Comparison of ENCODE assay signal across 12 cellular contexts in the genomic region with DNA sequence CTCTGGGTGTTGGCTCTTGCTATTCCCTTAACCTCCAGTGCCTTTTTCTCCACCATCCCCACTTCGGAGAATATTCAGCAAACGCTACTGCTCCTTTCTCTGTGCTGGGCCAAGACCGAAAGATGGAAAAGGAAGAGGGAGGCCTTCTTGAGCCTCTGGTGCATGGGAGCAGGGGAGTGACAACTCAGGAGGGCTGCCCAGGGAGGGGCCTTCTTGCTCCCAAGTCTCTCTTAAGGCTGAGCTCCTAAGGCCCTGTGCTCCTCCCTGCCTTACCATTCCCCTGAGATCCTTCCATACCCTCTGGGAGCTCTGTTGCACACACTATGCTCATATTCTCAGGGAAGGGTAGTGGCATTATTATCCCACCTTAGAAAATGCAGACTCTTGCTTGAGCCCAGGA. TPM values are rescaled to one million over a fixed set of nuclear protein-coding genes. Genes with fewer than 3 reads are reported as not detected.
DNase-seq lines count a peak whose midpoint lies in the region; ATAC-seq and TF ChIP-seq lines count a peak whose summit lies in the region.
"Had no signal": no experiment of that assay in that cellular context is flagged by ENCODE, and none has a peak within 500 bp of the region (broad histone marks: within the 10 kb centered on the region; RNA-seq: fewer than 3 reads in every experiment).

No MANE protein-coding gene starts in this region.

- H3K79me2 ChIP-seq in GM23338 (replicated peaks; ENCODE audit: insufficient read depth) (peaks cover 78% of the 10 kb centered on the region), smooth muscle cell (ENCODE audit: low read depth) (peaks cover 41% of the 10 kb centered on the region)

- no peak overlapping the region for H3K4me3 ChIP-seq in BLaER1
- H3K4me3 ChIP-seq in GM23338: no peak overlapping the region
- H3K4me3 ChIP-seq in smooth muscle cell: no peak overlapping the region
- H3K4me3 ChIP-seq: pancreas had no signal

- H3K27ac Mint-ChIP-seq in GM23338: peak overlapping the region; percentile 8; the same call in 1 of the 2 replicates
- peak overlapping the region; percentile 100 for H3K27ac Mint-ChIP-seq in central memory CD8-positive, alpha-beta T cell (ENCODE audit: low read depth)
- peak overlapping the region; percentile 82 for H3K27ac Mint-ChIP-seq in nephron progenitor cell
- H3K27ac Mint-ChIP-seq: activated CD4-positive, alpha-beta T cell treated with anti-CD3 and anti-CD28 coated beads for 36 hours had no signal

- H3K9me2 ChIP-seq in GM23338 (ENCODE audit: insufficient read depth): no peaks in the 10 kb centered on the region

- no peak overlapping the region; the same call in 2 of the 3 replicates for H3K4me3 Mint-ChIP-seq in GM23338
- peak overlapping the region; percentile 49 for H3K4me3 Mint-ChIP-seq in central memory CD8-positive, alpha-beta T cell
- no peak overlapping the region for H3K4me3 Mint-ChIP-seq in nephron progenitor cell
- H3K4me3 Mint-ChIP-seq: activated CD4-positive, alpha-beta T cell treated with anti-CD3 and anti-CD28 coated beads for 36 hours had no signal

- H3K27ac ChIP-seq in BLaER1 (peak overlapping the region; percentile 15; the same call in 1 of the 2 replicates), GM23338 (ENCODE audit: low read depth) (0 out of 2 replicates have a peak overlapping the region, but pooled peaks have one; percentile 45), smooth muscle cell (ENCODE audit: low read depth) (no peak overlapping the region)
- H3K27ac ChIP-seq: pancreas had no signal

- H3K4me2 ChIP-seq in BLaER1 (peak overlapping the region; percentile 90), GM23338 (no peak overlapping the region), smooth muscle cell (no peak overlapping the region)

- H3K9ac ChIP-seq in BLaER1 (no peak overlapping the region), smooth muscle cell (ENCODE audit: low read depth) (no peak overlapping the region)

- ATAC-seq in GM23338: no peak
- ATAC-seq in central memory CD8-positive, alpha-beta T cell (replicated peaks; ENCODE audit: extremely low read depth, poor library complexity, severe bottlenecking): no peak
- no peak for ATAC-seq in GM19467 (IDR thresholded peaks at IDR 0.05; ENCODE audit: unreplicated experiment)
- no peak for ATAC-seq in HG02588 (IDR thresholded peaks at IDR 0.05; ENCODE audit: unreplicated experiment)
- ATAC-seq: activated CD4-positive, alpha-beta T cell treated with anti-CD3 and anti-CD28 coated beads for 36 hours; pancreas had no signal

- H3K4me1 ChIP-seq in BLaER1: peaks cover 100% of the 10 kb centered on the region
- peaks cover 29% of the 10 kb centered on the region for H3K4me1 ChIP-seq in GM23338 (ENCODE audit: insufficient read depth)
- H3K4me1 ChIP-seq in smooth muscle cell (ENCODE audit: low read depth): peaks cover 9% of the 10 kb centered on the region

- no peak for DNase-seq in GM23338 (ENCODE audit: low spot score)
- DNase-seq in central memory CD8-positive, alpha-beta T cell (ENCODE audit: low spot score in 2 of 2): no peak
- no peak for DNase-seq in nephron progenitor cell
- DNase-seq in smooth muscle cell (lab: John Stamatoyannopoulos, UW; ENCODE audit: unreplicated experiment): no peak
- no peak for DNase-seq in amniotic stem cell (lab: John Stamatoyannopoulos, UW)
- DNase-seq: C1 segment of cervical spinal cord, NCI-H187 treated with DMSO at 0.1 percent for 48 hours, pancreas had no signal

- H3K9me3 ChIP-seq in BLaER1 (no peaks in the 10 kb centered on the region), smooth muscle cell (replicated peaks; ENCODE audit: low read depth) (no peaks in the 10 kb centered on the region)
- H3K9me3 ChIP-seq: pancreas had no signal

- TF ChIP-seq CTCF in GM23338 (conservative IDR thresholded peaks at IDR 0.05; ENCODE audit: low read depth in 2 of 2): no peak
- TF ChIP-seq CTCF in nephron progenitor cell (IDR thresholded peaks at IDR 0.05): no peak
- TF ChIP-seq CTCF in smooth muscle cell (IDR thresholded peaks at IDR 0.05; ENCODE audit: borderline replicate concordance, insufficient read depth, poor library complexity, severe bottlenecking): no peak

- H3K36me3 ChIP-seq in BLaER1 (peaks cover 50% of the 10 kb centered on the region), GM23338 (ENCODE audit: insufficient read depth) (no peaks in the 10 kb centered on the region), smooth muscle cell (ENCODE audit: low read depth) (no peaks in the 10 kb centered on the region)
- H3K36me3 ChIP-seq: pancreas had no signal

- H4K20me1 ChIP-seq in BLaER1: peaks cover 100% of the 10 kb centered on the region
- H4K20me1 ChIP-seq in GM23338 (replicated peaks; ENCODE audit: insufficient read depth): peaks cover 33% of the 10 kb centered on the region
- H4K20me1 ChIP-seq in smooth muscle cell (ENCODE audit: low read depth): peaks cover 80% of the 10 kb centered on the region

- H3K27me3 Mint-ChIP-seq in GM23338 (ENCODE audit: insufficient read depth, low read depth, poor library complexity) (peaks cover 22% of the 10 kb centered on the region), nephron progenitor cell (ENCODE audit: low read depth, poor library complexity) (no peaks in the 10 kb centered on the region)
- no peaks in the 10 kb centered on the region for H3K27me3 Mint-ChIP-seq in central memory CD8-positive, alpha-beta T cell
- H3K27me3 Mint-ChIP-seq: activated CD4-positive, alpha-beta T cell treated with anti-CD3 and anti-CD28 coated beads for 36 hours had no signal

- H3K4me1 Mint-ChIP-seq in GM23338: peaks cover 56% of the 10 kb centered on the region
- peaks cover 77% of the 10 kb centered on the region for H3K4me1 Mint-ChIP-seq in central memory CD8-positive, alpha-beta T cell
- peaks cover 34% of the 10 kb centered on the region for H3K4me1 Mint-ChIP-seq in nephron progenitor cell

- H3F3A ChIP-seq in GM23338 (replicated peaks; ENCODE audit: low read depth): peaks cover 13% of the 10 kb centered on the region; the same call in 1 of the 2 replicates
- peaks cover 27% of the 10 kb centered on the region for H3F3A ChIP-seq in smooth muscle cell (ENCODE audit: low read depth)

- H3K36me3 Mint-ChIP-seq in GM23338 (ENCODE audit: low read depth): peaks cover 21% of the 10 kb centered on the region
- H3K36me3 Mint-ChIP-seq in central memory CD8-positive, alpha-beta T cell (ENCODE audit: insufficient read depth): peaks cover 29% of the 10 kb centered on the region
- H3K36me3 Mint-ChIP-seq in nephron progenitor cell (ENCODE audit: low read depth): peaks cover 23% of the 10 kb centered on the region

- 97% methylated on average over 3 of the region's 3 CpGs for WGBS in smooth muscle cell (ENCODE audit: low lambda C conversion rate)

- H2AFZ ChIP-seq in GM23338 (no peak overlapping the region), smooth muscle cell (ENCODE audit: low read depth) (no peak overlapping the region)

- H3K27me3 ChIP-seq in BLaER1: no peaks in the 10 kb centered on the region
- no peaks in the 10 kb centered on the region for H3K27me3 ChIP-seq in GM23338 (ENCODE audit: insufficient read depth)
- H3K27me3 ChIP-seq in smooth muscle cell (ENCODE audit: low read depth): no peaks in the 10 kb centered on the region
- H3K27me3 ChIP-seq: pancreas had no signal

- H3K9me3 Mint-ChIP-seq in GM23338: no peaks in the 10 kb centered on the region; the same call in 1 of the 3 replicates
- H3K9me3 Mint-ChIP-seq in central memory CD8-positive, alpha-beta T cell: no peaks in the 10 kb centered on the region
- H3K9me3 Mint-ChIP-seq in nephron progenitor cell: no peaks in the 10 kb centered on the region

TF ChIP-seq in GM23338, 12 proteins besides CTCF, POLR2A, EP300 and RAD21 (continues in another document):
- TF ChIP-seq EZH2 (IDR thresholded peaks at IDR 0.05; ENCODE audit: low read depth, unreplicated experiment) (no peak), POLR2AphosphoS5 (IDR thresholded peaks at IDR 0.05; ENCODE audit: low read depth) (no peak), EZH2phosphoT487 (IDR thresholded peaks at IDR 0.05; ENCODE audit: unreplicated experiment) (no peak), NANOG (IDR thresholded peaks at IDR 0.05; ENCODE audit: borderline replicate concordance) (no peak), ZNF114 (CRISPR knock-in tag; IDR thresholded peaks at IDR 0.05) (no peak), JUNB (IDR thresholded peaks at IDR 0.05; ENCODE audit: unreplicated experiment) (no peak)
- TF ChIP-seq, protein P1, sequence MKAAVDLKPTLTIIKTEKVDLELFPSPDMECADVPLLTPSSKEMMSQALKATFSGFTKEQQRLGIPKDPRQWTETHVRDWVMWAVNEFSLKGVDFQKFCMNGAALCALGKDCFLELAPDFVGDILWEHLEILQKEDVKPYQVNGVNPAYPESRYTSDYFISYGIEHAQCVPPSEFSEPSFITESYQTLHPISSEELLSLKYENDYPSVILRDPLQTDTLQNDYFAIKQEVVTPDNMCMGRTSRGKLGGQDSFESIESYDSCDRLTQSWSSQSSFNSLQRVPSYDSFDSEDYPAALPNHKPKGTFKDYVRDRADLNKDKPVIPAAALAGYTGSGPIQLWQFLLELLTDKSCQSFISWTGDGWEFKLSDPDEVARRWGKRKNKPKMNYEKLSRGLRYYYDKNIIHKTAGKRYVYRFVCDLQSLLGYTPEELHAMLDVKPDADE (IDR thresholded peaks at IDR 0.05): no peak

RNA-seq across cellular contexts. Expression of a gene that starts 34.9 kb away (rescaled TPM):
- 59.0 and 59.3 TPM in 2 replicates for total RNA-seq in GM23338 (2014; rRNA removed; shearing (Covaris generic))
- polyA plus RNA-seq in GM23338 (2016; fragmentation: Nextera tagmentation; extraction: Ambion mirVana): 7.6 and 8.1 TPM in 2 replicates
- total RNA-seq in smooth muscle cell: 5.2 and 6.1 TPM in 2 replicates
- 3.7 and 4.7 TPM in 2 replicates for polyA plus RNA-seq in smooth muscle cell

Comparison
In these comparisons a context has a peak if more than half of its experiments do, and no peak if none do; other contexts are left out.
1. H3K27ac Mint-ChIP-seq: peak in every context shown above with its lines; median percentile 100 in central memory CD8-positive, alpha-beta T cell; 82 in nephron progenitor cell; 8 in GM23338.